29 cellular contexts compared by ENCODE assay signal in genomic region chr5:139797335-139797734, GRCh38. TPM values are rescaled to one million over a fixed set of nuclear protein-coding genes. Genes with fewer than 3 reads are reported as not detected.
"Had no signal": no experiment of that assay in that cellular context is flagged by ENCODE, and none has a peak within 500 bp of the region (broad histone marks: within the 10 kb centered on the region; RNA-seq: fewer than 3 reads in every experiment).

No MANE protein-coding gene starts in this region.

- ATAC-seq: effector memory CD8-positive, alpha-beta T cell; left ventricle myocardium superior; lower lobe of right lung; naive thymus-derived CD8-positive, alpha-beta T cell; pancreas; right lobe of liver; stimulated activated naive B cell treated with anti-CD40 and anti-IgM and Interleukin-4, amounts not matched to agents 10 μg/mL and 1 μg/mL and 100 μg/mL, for 72 hours had no signal

- H3K36me3 ChIP-seq: esophagus squamous epithelium, lower lobe of right lung, pancreas, right lobe of liver, thoracic aorta, tibial nerve, upper lobe of left lung had no signal

- H3K4me1 ChIP-seq: pancreas, right lobe of liver had no signal

- H3K4me1 Mint-ChIP-seq: nephron progenitor cell had no signal

- H3K4me3 Mint-ChIP-seq: nephron progenitor cell; stimulated activated naive B cell treated with anti-CD40 and anti-IgM and Interleukin-4, amounts not matched to agents 10 μg/mL and 1 μg/mL and 100 μg/mL, for 72 hours; stimulated activated naive CD8-positive, alpha-beta T cell treated with anti-CD3 and anti-CD28 coated beads, Interleukin-15, Interleukin-2, amounts not matched to agents 100 ng/mL and 50 ng/mL, for 24 hours had no signal

- H3K27ac Mint-ChIP-seq: effector memory CD8-positive, alpha-beta T cell; immature natural killer cell; nephron progenitor cell; stimulated activated naive B cell treated with anti-CD40 and anti-IgM and Interleukin-4, amounts not matched to agents 10 μg/mL and 1 μg/mL and 100 μg/mL, for 72 hours; stimulated activated naive CD8-positive, alpha-beta T cell treated with anti-CD3 and anti-CD28 coated beads, Interleukin-15, Interleukin-2, amounts not matched to agents 100 ng/mL and 50 ng/mL, for 24 hours had no signal

- H3K9me3 Mint-ChIP-seq: effector memory CD8-positive, alpha-beta T cell; naive thymus-derived CD8-positive, alpha-beta T cell; nephron progenitor cell; stimulated activated naive B cell treated with anti-CD40 and anti-IgM and Interleukin-4, amounts not matched to agents 10 μg/mL and 1 μg/mL and 100 μg/mL, for 72 hours; stimulated activated naive CD8-positive, alpha-beta T cell treated with anti-CD3 and anti-CD28 coated beads, Interleukin-15, Interleukin-2, amounts not matched to agents 100 ng/mL and 50 ng/mL, for 24 hours had no signal

- DNase-seq: dermis blood vessel endothelial cell; effector memory CD8-positive, alpha-beta T cell; erythroblast; esophagus squamous epithelium; immature natural killer cell; islet precursor cell; left ventricle myocardium superior; lower lobe of right lung; nephron progenitor cell; occipital lobe; pancreas; retina; right lobe of liver; small intestine; stimulated activated CD4-positive, alpha-beta T cell treated with anti-CD3 and anti-CD28 coated beads, Interleukin-15, amount 100 ng/mL, for 24 hours; stimulated activated CD4-positive, alpha-beta T cell treated with anti-CD3 and anti-CD28 coated beads, Interleukin-2, amount 100 ng/mL, for 48 hours; stimulated activated naive B cell treated with anti-CD40 and anti-IgM and Interleukin-4, amounts not matched to agents 10 μg/mL and 1 μg/mL and 100 μg/mL, for 72 hours; upper lobe of left lung had no signal

- H3K4me3 ChIP-seq: coronary artery, esophagus squamous epithelium, lower lobe of right lung, pancreas, right lobe of liver, thoracic aorta, tibial nerve, upper lobe of left lung had no signal

- H3K36me3 Mint-ChIP-seq: stimulated activated naive B cell treated with anti-CD40 and anti-IgM and Interleukin-4, amounts not matched to agents 10 μg/mL and 1 μg/mL and 100 μg/mL, for 72 hours had no signal

- H3K27ac ChIP-seq: coronary artery, esophagus squamous epithelium, lower lobe of right lung, pancreas, right lobe of liver, thoracic aorta, tibial nerve, upper lobe of left lung had no signal

- H3K9me3 ChIP-seq: esophagus squamous epithelium, lower lobe of right lung, pancreas, right lobe of liver, thoracic aorta, tibial nerve, upper lobe of left lung had no signal

- FAIRE-seq: endometrium, frontal cortex, pancreas, small intestine, urothelium cell line had no signal

RNA-seq across cellular contexts. Expression of gene PSD2, which starts 1.7 kb away (rescaled TPM):
- total RNA-seq: esophagus squamous epithelium, fibroblast of villous mesenchyme, left ventricle myocardium superior, lower lobe of right lung, mesenteric fat pad, myocyte had no signal
